In the genomic region with DNA sequence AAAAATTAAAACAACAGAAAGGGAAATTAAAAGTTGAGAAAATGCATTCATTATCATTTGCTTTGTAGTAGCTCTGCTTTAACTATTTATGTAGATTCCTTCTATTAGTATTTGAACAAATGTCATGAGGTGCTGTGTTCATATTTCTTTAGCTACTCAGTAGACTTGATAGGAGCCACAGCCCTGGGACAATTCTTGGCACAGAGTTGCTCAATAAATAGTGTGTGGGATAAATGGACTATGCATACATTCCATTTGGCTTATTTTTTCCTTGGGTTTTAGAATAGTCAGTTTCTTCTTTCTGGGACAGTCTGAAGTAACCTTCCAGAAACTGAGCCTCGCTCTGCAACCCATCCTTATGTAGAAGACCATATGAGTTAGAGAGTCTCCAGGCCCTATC, we compare ENCODE assay signal across 23 cellular contexts. TPM values are rescaled to one million over a fixed set of nuclear protein-coding genes. Genes with fewer than 3 reads are reported as not detected.
A peak's percentile ranks its signal among the peaks of the same experiment; 100 is the strongest.
DNase-seq lines count a peak whose midpoint lies in the region; ATAC-seq and TF ChIP-seq lines count a peak whose summit lies in the region.
"Had no signal": no experiment of that assay in that cellular context is flagged by ENCODE, and none has a peak within 500 bp of the region (broad histone marks: within the 10 kb centered on the region; RNA-seq: fewer than 3 reads in every experiment).

No MANE protein-coding gene starts in this region.

- H3K9me2 ChIP-seq in PC-3 (replicated peaks; ENCODE audit: low read length), result no peaks in the 10 kb centered on the region

- DNase-seq in BJ (ENCODE audit: low read depth), result peak; percentile 65
- DNase-seq in PC-3, result peak; percentile 63
- DNase-seq in choroid plexus epithelial cell (ENCODE audit: low read depth), result peak; percentile 73
- DNase-seq in osteoblast (ENCODE audit: insufficient read length, low spot score, missing footprints), result no peak
- no peak for DNase-seq in activated naive CD4-positive, alpha-beta T cell treated with Interleukin-2 at 50 U/mL for 16 hours
- no peak for DNase-seq in NCI-H526 treated with DMSO at 0.1 percent for 48 hours (lab: John Stamatoyannopoulos, UW)
- no peak for DNase-seq in uterus
- DNase-seq in WERI-Rb-1, result no peak
- DNase-seq: activated CD4-positive, alpha-beta T cell treated with anti-CD3 and anti-CD28 coated beads, Interleukin-2, amount 50 U/mL, for 1 hour; activated naive CD4-positive, alpha-beta T cell treated with anti-CD3 and anti-CD28 coated beads for 36 hours; BE2C; dorsolateral prefrontal cortex; MM.1S; naive thymus-derived CD8-positive, alpha-beta T cell; NCI-H1694; NCI-H226; NK-92 treated with Interleukin-12 subunit alpha and Interleukin-12 subunit beta, amount 100 ng/mL, for 24 hours; pancreas; stimulated activated CD4-positive, alpha-beta T cell treated with anti-CD3 and anti-CD28 coated beads, Interleukin-4, amount 100 ng/mL, for 1 hour had no signal

- H3K79me2 ChIP-seq in PC-3 (ENCODE audit: low read length), result no peaks in the 10 kb centered on the region
- peaks cover 3% of the 10 kb centered on the region for H3K79me2 ChIP-seq in osteoblast (ENCODE audit: insufficient read depth, low read length)
- H3K79me2 ChIP-seq: hepatocyte had no signal

- H3K9me3 ChIP-seq in PC-3 (ENCODE audit: low read length) (no peaks in the 10 kb centered on the region), osteoblast (ENCODE audit: low read depth, low read length) (no peaks in the 10 kb centered on the region), uterus (no peaks in the 10 kb centered on the region), WERI-Rb-1 (ENCODE audit: severe bottlenecking) (no peaks in the 10 kb centered on the region)
- H3K9me3 ChIP-seq: BE2C, pancreas had no signal

- H3K36me3 ChIP-seq in BJ (ENCODE audit: control insufficient read depth, insufficient read depth, low read length), result 0 out of 2 replicates have a peak, but pooled peaks cover 3% of the 10 kb centered on the region
- peaks cover 20% of the 10 kb centered on the region for H3K36me3 ChIP-seq in PC-3 (ENCODE audit: low read depth, low read length)
- peaks cover 22% of the 10 kb centered on the region for H3K36me3 ChIP-seq in osteoblast (ENCODE audit: insufficient read depth, low read length)
- H3K36me3 ChIP-seq in uterus, result no peaks in the 10 kb centered on the region
- peaks cover 75% of the 10 kb centered on the region for H3K36me3 ChIP-seq in WERI-Rb-1

- ATAC-seq in PC-3, result peak; percentile 58
- ATAC-seq: GM12878; naive thymus-derived CD8-positive, alpha-beta T cell had no signal

- H3K4me3 ChIP-seq in BJ (ENCODE audit: low read depth, low read length), result no peak overlapping the region
- peak overlapping the region; percentile 7; the same call in 1 of the 2 replicates for H3K4me3 ChIP-seq in PC-3 (ENCODE audit: low read length)
- no peak overlapping the region for H3K4me3 ChIP-seq in choroid plexus epithelial cell (ENCODE audit: low read depth, low read length)
- H3K4me3 ChIP-seq in osteoblast (ENCODE audit: insufficient read depth, low read length), result no peak overlapping the region
- no peak overlapping the region for H3K4me3 ChIP-seq in uterus
- H3K4me3 ChIP-seq in WERI-Rb-1 (ENCODE audit: low read depth, low read length), result no peak overlapping the region
- H3K4me3 ChIP-seq: dorsolateral prefrontal cortex, GM12878, hepatocyte, pancreas had no signal

- POLR2A ChIA-PET in BJ (lab: Charles Lee) (no interaction called here), PC-3 (lab: Charles Lee; ENCODE audit: unreplicated experiment) (interaction anchor here (0.7 kb wide), 1 partner anchor 17 kb away, joined by 3 read pairs; no protein-coding TSS in a partner anchor)

- TF ChIP-seq CTCF in BJ (IDR thresholded peaks at IDR 0.05; ENCODE audit: insufficient read depth, low read depth, low read length) (no peak), PC-3 (conservative IDR thresholded peaks at IDR 0.05; ENCODE audit: low read depth, low read length) (no peak), choroid plexus epithelial cell (conservative IDR thresholded peaks at IDR 0.05; ENCODE audit: low read depth, low read length) (no peak), osteoblast (IDR thresholded peaks at IDR 0.05; ENCODE audit: extremely low read depth, low read depth, low read length) (no peak), uterus (IDR thresholded peaks at IDR 0.05) (no peak), WERI-Rb-1 (IDR thresholded peaks at IDR 0.05; ENCODE audit: low read depth, low read length) (no peak)

- no peak overlapping the region; the same call in 1 of the 2 replicates for H3K9ac ChIP-seq in PC-3 (ENCODE audit: low read length)

- intact Hi-C loops in PC-3 (cut with micrococcal nuclease) (loop anchor here (2.0 to 5.0 kb wide), 2 partner anchors 46 to 277 kb away; no protein-coding TSS in a partner anchor), uterus (cut with DNase I; ENCODE audit: low total_unique reads) (no loop called here)

- H4K20me1 ChIP-seq in PC-3 (ENCODE audit: low read length), result 0 out of 2 replicates have a peak, but pooled peaks cover 5% of the 10 kb centered on the region
- H4K20me1 ChIP-seq in osteoblast (ENCODE audit: insufficient read depth, low read length), result no peaks in the 10 kb centered on the region

- BruUV-seq in PC-3 (replicated peaks; lab: Mats Ljungman, UMichigan), result no TSS peak

- H2AFZ ChIP-seq in PC-3 (ENCODE audit: low read length), result no peak overlapping the region
- no peak overlapping the region for H2AFZ ChIP-seq in osteoblast (ENCODE audit: low read length)
- H2AFZ ChIP-seq: hepatocyte had no signal

- CTCF ChIA-PET in BJ (lab: Yijun Ruan, JAX) (interaction anchor here (0.7 to 2.2 kb wide), 6 partner anchors 9 to 121 kb away, joined by 3 to 15 read pairs (median 4); no protein-coding TSS in a partner anchor), PC-3 (lab: Charles Lee) (interaction anchor here (0.6 kb wide), 1 partner anchor 13 kb away, joined by 4 read pairs; the partner anchor contains the start of gene RPP30)

- TF ChIP-seq POLR2A in uterus (IDR thresholded peaks at IDR 0.05), result no peak

- no peaks in the 10 kb centered on the region for H3F3A ChIP-seq in PC-3 (ENCODE audit: low read length, unreplicated experiment)

- H3K4me1 ChIP-seq in PC-3 (ENCODE audit: insufficient read depth, low read length) (peaks cover 50% of the 10 kb centered on the region), osteoblast (ENCODE audit: insufficient read depth, low read length) (peaks cover 30% of the 10 kb centered on the region), uterus (no peaks in the 10 kb centered on the region)
- H3K4me1 ChIP-seq: BE2C, pancreas had no signal

- no peaks in the 10 kb centered on the region for H3K27me3 ChIP-seq in BJ (ENCODE audit: control insufficient read depth, insufficient read depth, low read length)
- H3K27me3 ChIP-seq in PC-3 (ENCODE audit: low read length), result no peaks in the 10 kb centered on the region
- H3K27me3 ChIP-seq in osteoblast (ENCODE audit: insufficient read depth, low read length), result no peaks in the 10 kb centered on the region
- no peaks in the 10 kb centered on the region for H3K27me3 ChIP-seq in uterus
- H3K27me3 ChIP-seq in WERI-Rb-1 (ENCODE audit: insufficient read depth, low read depth, severe bottlenecking), result no peaks in the 10 kb centered on the region
- H3K27me3 ChIP-seq: BE2C, dorsolateral prefrontal cortex, hepatocyte, pancreas had no signal

- H3K27ac ChIP-seq in PC-3 (ENCODE audit: low read length) (peak overlapping the region; percentile 71), osteoblast (ENCODE audit: low read depth, low read length) (peak overlapping the region; percentile 85), uterus (no peak overlapping the region), WERI-Rb-1 (no peak overlapping the region)
- H3K27ac ChIP-seq: dorsolateral prefrontal cortex, hepatocyte, pancreas had no signal

- H3K4me2 ChIP-seq in PC-3 (ENCODE audit: low read length), result peak overlapping the region; percentile 44
- peak overlapping the region; percentile 64 for H3K4me2 ChIP-seq in osteoblast (ENCODE audit: insufficient read depth, low read length)
- H3K4me2 ChIP-seq: hepatocyte had no signal

RNA-seq across cellular contexts. Expression of gene RPP30, which starts 13.4 kb away (rescaled TPM):
- polyA plus RNA-seq in BJ (2011; rRNA removed), result 26.2 and 47.9 TPM in 2 replicates
- polyA minus RNA-seq in BJ (2011; rRNA and poly(A)+ RNA removed), result 11.6 and 16.1 TPM in 2 replicates
- total RNA-seq in PC-3 (2014; rRNA removed) (44.3 and 57.8 TPM in 2 replicates), osteoblast (43.1 and 47.1 TPM in 2 replicates), uterus (10 to 100 TPM; 10.9 to 61.1 (median 32.0) TPM)

RNA-seq across cellular contexts. Expression of gene HTR7, which starts 27.3 kb away (rescaled TPM):
- 0.16 and 0.17 TPM in 2 replicates for polyA plus RNA-seq in BJ (2011; rRNA removed)
- 0.05 and 0.10 TPM in 2 replicates for polyA minus RNA-seq in BJ (2011; rRNA and poly(A)+ RNA removed)
- total RNA-seq in PC-3 (2014; rRNA removed) (0.29 and 0.62 TPM in 2 replicates), osteoblast (9.8 and 12.4 TPM in 2 replicates), uterus (1 to 10 TPM in 2 of 4 donors, under 1 TPM in 2; 0.29 to 1.5 (median 0.68) TPM)
- total RNA-seq: G401; naive thymus-derived CD8-positive, alpha-beta T cell had no signal

RNA-seq across cellular contexts. Expression of gene ANKRD1, which starts 35.7 kb away (rescaled TPM):
- 2.2 and 3.2 TPM in 2 replicates for polyA plus RNA-seq in BJ (2011; rRNA removed)
- 0.77 and 3.3 TPM in 2 replicates for polyA minus RNA-seq in BJ (2011; rRNA and poly(A)+ RNA removed)
- 2.8 and 3.5 TPM in 2 replicates for total RNA-seq in PC-3 (2014; rRNA removed)
- total RNA-seq in osteoblast, result 27.7 and 52.1 TPM in 2 replicates
- total RNA-seq in uterus, result under 1 TPM in 2 of 4 donors, not detected in 2; 0.35 to 0.64 TPM
- total RNA-seq: activated naive CD4-positive, alpha-beta T cell treated with anti-CD3 and anti-CD28 coated beads for 36 hours; GM12878; naive thymus-derived CD8-positive, alpha-beta T cell; subcutaneous adipose tissue had no signal
- polyA plus RNA-seq: GM12878; naive thymus-derived CD8-positive, alpha-beta T cell had no signal

Comparison
In these comparisons a context has a peak if more than half of its experiments do, and no peak if none do; other contexts are left out.
1. DNase-seq: peak in BJ (single experiment), PC-3 (single experiment) and choroid plexus epithelial cell (single experiment); none in osteoblast (single experiment), activated naive CD4-positive, alpha-beta T cell treated with Interleukin-2 at 50 U/mL for 16 hours (single experiment), NCI-H526 treated with DMSO at 0.1 percent for 48 hours (single experiment), uterus (0 of 2) and WERI-Rb-1 (single experiment).
2. H3K27ac ChIP-seq: peak in PC-3 (single experiment) and osteoblast (single experiment); none in uterus (0 of 2) and WERI-Rb-1 (single experiment).